ENCODE assay signal across 8 cellular contexts in the genomic region with DNA sequence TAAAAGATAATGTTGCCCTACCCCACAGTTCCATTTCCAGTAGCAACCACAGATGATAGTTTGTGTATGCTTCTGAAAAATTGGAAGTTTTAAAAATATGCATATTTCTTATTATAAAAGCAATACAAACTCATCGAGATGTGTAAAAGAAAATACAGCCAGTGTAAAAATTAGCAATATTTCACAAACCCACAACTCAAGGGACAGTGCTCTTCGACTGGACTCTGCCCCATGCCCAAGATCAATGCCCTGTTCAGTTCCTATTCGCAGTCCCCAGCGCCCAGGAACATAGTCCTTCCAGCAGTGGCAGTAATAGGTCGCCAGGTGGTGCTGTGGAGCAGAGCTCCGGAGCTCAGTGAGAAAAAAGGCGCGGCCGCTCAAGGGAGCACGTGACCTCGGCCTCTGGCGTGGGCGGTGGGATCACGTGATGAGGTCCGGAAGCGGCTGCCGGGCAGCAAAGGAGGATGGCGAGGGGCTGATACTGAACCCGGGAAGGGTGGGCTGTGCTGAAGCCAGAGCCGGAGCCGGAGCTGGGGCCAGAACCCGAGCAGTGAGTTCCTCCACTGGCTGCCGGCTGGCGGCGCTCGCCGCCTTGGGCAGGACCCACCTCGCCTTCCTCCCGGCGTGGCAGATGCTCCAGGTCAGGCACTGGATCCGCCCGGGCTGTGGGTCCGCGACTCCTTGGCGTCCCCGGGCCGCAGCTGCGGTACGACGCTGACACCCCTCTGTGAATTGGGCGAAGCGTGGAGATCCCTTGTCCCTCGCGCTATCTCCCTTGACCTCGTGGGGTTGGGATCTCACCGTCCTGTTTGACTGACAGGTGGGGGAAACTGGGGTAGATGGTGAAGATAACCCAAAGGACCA. TPM values are rescaled to one million over a fixed set of nuclear protein-coding genes. Genes with fewer than 3 reads are reported as not detected.
DNase-seq lines count a peak whose midpoint lies in the region; TF ChIP-seq lines count a peak whose summit lies in the region.

Gene SLC36A1 (plus strand): TSS at position 430 of the 864 bp plus-strand sequence. CDS start 11,190 bp downstream, outside the sequence.

- peaks cover 4% of the 10 kb centered on the region for H3K4me1 ChIP-seq in ES-I3 (ENCODE audit: insufficient read depth, low read length)

- H3K36me3 ChIP-seq in ES-I3 (ENCODE audit: insufficient read depth, low read length), result no peaks in the 10 kb centered on the region

- peak within 1 kb of the TSS; percentile 94 for H3K4me3 ChIP-seq in fibroblast of the aortic adventitia (ENCODE audit: low read depth, low read length)

- H3K4me1 Mint-ChIP-seq in nephron, result peaks cover 30% of the 10 kb centered on the region
- H3K4me1 Mint-ChIP-seq in stimulated activated naive CD8-positive, alpha-beta T cell treated with anti-CD3 and anti-CD28 coated beads, Interleukin-15, Interleukin-2, amounts not matched to agents 100 ng/mL and 50 ng/mL, for 24 hours (ENCODE audit: low read depth), result peaks cover 33% of the 10 kb centered on the region

- no peaks in the 10 kb centered on the region for H3K36me3 Mint-ChIP-seq in nephron (ENCODE audit: low read depth)
- no peaks in the 10 kb centered on the region for H3K36me3 Mint-ChIP-seq in stimulated activated naive CD8-positive, alpha-beta T cell treated with anti-CD3 and anti-CD28 coated beads, Interleukin-15, Interleukin-2, amounts not matched to agents 100 ng/mL and 50 ng/mL, for 24 hours (ENCODE audit: low read depth)

- peaks cover 2% of the 10 kb centered on the region for H3K9me3 Mint-ChIP-seq in nephron
- H3K9me3 Mint-ChIP-seq in stimulated activated naive CD8-positive, alpha-beta T cell treated with anti-CD3 and anti-CD28 coated beads, Interleukin-15, Interleukin-2, amounts not matched to agents 100 ng/mL and 50 ng/mL, for 24 hours, result no peaks in the 10 kb centered on the region

- H3K27me3 Mint-ChIP-seq in nephron (ENCODE audit: low read depth), result peaks cover 7% of the 10 kb centered on the region
- peaks cover 13% of the 10 kb centered on the region for H3K27me3 Mint-ChIP-seq in stimulated activated naive CD8-positive, alpha-beta T cell treated with anti-CD3 and anti-CD28 coated beads, Interleukin-15, Interleukin-2, amounts not matched to agents 100 ng/mL and 50 ng/mL, for 24 hours

- H3K9me3 ChIP-seq in ES-I3 (ENCODE audit: control insufficient read depth, insufficient read depth, low read length), result no peaks in the 10 kb centered on the region

- DNase-seq in GOT3 (lab: John Stamatoyannopoulos, UW), result peak; percentile 91
- peak; percentile 94 for DNase-seq in RPMI8226
- peak; percentile 89 for DNase-seq in activated T-helper 9 cell treated with anti-CD3 and anti-CD28 coated beads, Interleukin-2, amount 50 U/mL, for 16 hours (ENCODE audit: low read depth)
- peak; percentile 89 for DNase-seq in fibroblast of the aortic adventitia (ENCODE audit: low read depth)

- H3K27ac Mint-ChIP-seq in nephron, result peak within 1 kb of the TSS in 2 of 3 experiments; percentile 5 to 69
- H3K27ac Mint-ChIP-seq in stimulated activated naive CD8-positive, alpha-beta T cell treated with anti-CD3 and anti-CD28 coated beads, Interleukin-15, Interleukin-2, amounts not matched to agents 100 ng/mL and 50 ng/mL, for 24 hours, result peak within 1 kb of the TSS; percentile 92

- peak within 1 kb of the TSS; percentile 62 for H3K9ac ChIP-seq in ES-I3 (ENCODE audit: low read depth, low read length)

- peak; percentile 89 for TF ChIP-seq CTCF in LNCAP (IDR thresholded peaks at IDR 0.05)
- peak; percentile 97 for TF ChIP-seq CTCF in fibroblast of the aortic adventitia (IDR thresholded peaks at IDR 0.05; ENCODE audit: insufficient read depth, low read length)
- TF ChIP-seq CTCF in nephron (IDR thresholded peaks at IDR 0.05; ENCODE audit: unreplicated experiment in 3 of 3), result peak; percentile 95 to 96 (median 95)

- peak within 1 kb of the TSS; percentile 91 to 98 (median 97) for H3K4me3 Mint-ChIP-seq in nephron
- peak within 1 kb of the TSS; percentile 97 for H3K4me3 Mint-ChIP-seq in stimulated activated naive CD8-positive, alpha-beta T cell treated with anti-CD3 and anti-CD28 coated beads, Interleukin-15, Interleukin-2, amounts not matched to agents 100 ng/mL and 50 ng/mL, for 24 hours

RNA-seq across cellular contexts. Expression of gene SLC36A1, which starts in this region (rescaled TPM):
- 6.8 and 15.2 TPM in 2 replicates for total RNA-seq in fibroblast of the aortic adventitia (ENCODE audit: low replicate concordance)

Comparison
In these comparisons a context has a peak if more than half of its experiments do, and no peak if none do; other contexts are left out.
1. Peak in every context shown above with its lines: DNase-seq and H3K4me3 ChIP-seq.